1 cellular context compared by ENCODE assay signal in genomic region chr6:26596579-26597388, GRCh38.
TF ChIP-seq lines count a peak whose summit lies in the region.

ABT1 (plus strand) TSS chr6:26596953; CDS start chr6:26596983, 30 bp downstream.

TF ChIP-seq in HEK293, 187 proteins besides CTCF, POLR2A, EP300 and RAD21 (continued from another document):
- peak; percentile 36; the same call in 1 of the 2 replicates for TF ChIP-seq ZNF580 (tag by site-specific recombination; IDR thresholded peaks at IDR 0.05)
- TF ChIP-seq ZNF654 (tag by site-specific recombination; IDR thresholded peaks at IDR 0.05; ENCODE audit: low read depth), result no peak
- TF ChIP-seq ZNF114 (tag by site-specific recombination; IDR thresholded peaks at IDR 0.05), result no peak
- peak; percentile 19 for TF ChIP-seq INSM2 (tag by site-specific recombination; IDR thresholded peaks at IDR 0.05)
- peak; percentile 88 for TF ChIP-seq KLF8 (tag by site-specific recombination; IDR thresholded peaks at IDR 0.05)
- TF ChIP-seq ZNF610 (tag by site-specific recombination; IDR thresholded peaks at IDR 0.05; ENCODE audit: borderline replicate concordance), result peak; percentile 69; the same call in 1 of the 2 replicates
- peak; percentile 55 for TF ChIP-seq PATZ1 (tag by site-specific recombination; IDR thresholded peaks at IDR 0.05)
- TF ChIP-seq ZBTB20 (tag by site-specific recombination; IDR thresholded peaks at IDR 0.05), result peak; percentile 96
- peak; percentile 98 for TF ChIP-seq ZXDB (tag by site-specific recombination; IDR thresholded peaks at IDR 0.05)
- TF ChIP-seq SP7 (tag by site-specific recombination; IDR thresholded peaks at IDR 0.05), result peak; percentile 82
- TF ChIP-seq IKZF3 (tag by site-specific recombination; IDR thresholded peaks at IDR 0.05), result peak; percentile 97
- TF ChIP-seq SCRT2 (tag by site-specific recombination; IDR thresholded peaks at IDR 0.05), result peak; percentile 70
- peak; percentile 81 for TF ChIP-seq ZNF600 (tag by site-specific recombination; IDR thresholded peaks at IDR 0.05)
- TF ChIP-seq ZNF146 (tag by site-specific recombination; IDR thresholded peaks at IDR 0.05), result peak; percentile 5; the same call in 1 of the 2 replicates
- TF ChIP-seq ZSCAN5A (tag by site-specific recombination; IDR thresholded peaks at IDR 0.05), result 0 out of 2 replicates have a peak, but pooled peaks have one; percentile 56
- no peak for TF ChIP-seq ZNF133 (tag by site-specific recombination; IDR thresholded peaks at IDR 0.05)
- no peak for TF ChIP-seq ZBTB10 (tag by site-specific recombination; IDR thresholded peaks at IDR 0.05)
- peak; percentile 87 for TF ChIP-seq KLF9 (tag by site-specific recombination; IDR thresholded peaks at IDR 0.05; ENCODE audit: low read depth)
- TF ChIP-seq ZNF184 (tag by site-specific recombination; IDR thresholded peaks at IDR 0.05), result 0 out of 2 replicates have a peak, but pooled peaks have one; percentile 9
